Comparison of ENCODE assay signal across 8 cellular contexts in genomic region chr19:47013041-47013517, GRCh38. TPM values are rescaled to one million over a fixed set of nuclear protein-coding genes. Genes with fewer than 3 reads are reported as not detected.
DNase-seq lines count a peak whose midpoint lies in the region; ATAC-seq, FAIRE-seq and TF ChIP-seq lines count a peak whose summit lies in the region.

No MANE protein-coding gene starts in this region.

- no CpG with 5 or more reads among the region's 16 CpGs for WGBS in trophoblast cell (ENCODE audit: extremely low coverage, insufficient coverage, insufficient read length)

- peak overlapping the region; percentile 42 for H4K8ac ChIP-seq in trophoblast cell (ENCODE audit: low read depth, low read length)

- peak; percentile 98 for TF ChIP-seq CTCF in DOHH2 (IDR thresholded peaks at IDR 0.05; ENCODE audit: low read depth, low read length, poor library complexity, severe bottlenecking)

- H2AFZ ChIP-seq in trophoblast cell (ENCODE audit: insufficient read depth, low read length, poor library complexity): no peak overlapping the region

- no peak overlapping the region for H4K91ac ChIP-seq in trophoblast cell (ENCODE audit: low read depth, low read length)

- H3K36me3 ChIP-seq in DOHH2 (ENCODE audit: control insufficient read depth, low read length) (no peaks in the 10 kb centered on the region), SJCRH30 (no peaks in the 10 kb centered on the region), trophoblast cell (ENCODE audit: control insufficient read depth in 1 of 2, insufficient read depth in 2 of 2, low read length in 2 of 2) (no peaks in the 10 kb centered on the region)

- no peak overlapping the region for H2AK5ac ChIP-seq in trophoblast cell (ENCODE audit: low read length)

- FAIRE-seq in urothelium cell line (lab: Jason Lieb, UNC): peak; percentile 86

- no peak overlapping the region for H3K14ac ChIP-seq in trophoblast cell (ENCODE audit: low read length)

- H3K27me3 ChIP-seq in DOHH2 (ENCODE audit: control insufficient read depth, low read length) (peaks cover 3% of the 10 kb centered on the region; the same call in 1 of the 2 replicates), SJCRH30 (0 out of 2 replicates have a peak, but pooled peaks cover 4% of the 10 kb centered on the region), trophoblast cell (ENCODE audit: insufficient read depth, low read length) (no peaks in the 10 kb centered on the region)

- no peak overlapping the region for H3K4me3 ChIP-seq in DOHH2 (ENCODE audit: low read length)
- H3K4me3 ChIP-seq in SJCRH30: no peak overlapping the region; the same call in 1 of the 2 replicates
- no peak overlapping the region for H3K4me3 ChIP-seq in trophoblast cell (ENCODE audit: low read depth, low read length)

- H3K9ac ChIP-seq in trophoblast cell (ENCODE audit: low read length): no peak overlapping the region

- no peaks in the 10 kb centered on the region for H4K20me1 ChIP-seq in DOHH2 (ENCODE audit: control insufficient read depth, insufficient read depth, low read depth, low read length)

- DNase-seq in LHCN-M2 (ENCODE audit: low read depth) (peak; percentile 62), SJCRH30 (peak; percentile 81 to 90), globus pallidus (ENCODE audit: low spot score) (peak; percentile 68), trophoblast cell (peak; percentile 75 to 87), urothelium cell line (ENCODE audit: low spot score) (peak; percentile 90)
- peak; percentile 11 to 54 (median 40) for DNase-seq in activated naive CD4-positive, alpha-beta T cell (lab: John Stamatoyannopoulos, UW)

- H3K9me2 ChIP-seq in DOHH2 (replicated peaks; ENCODE audit: control insufficient read depth, low read length): no peaks in the 10 kb centered on the region

- H3K27ac ChIP-seq in DOHH2 (ENCODE audit: low read depth, low read length): no peak overlapping the region
- no peak overlapping the region for H3K27ac ChIP-seq in SJCRH30
- H3K27ac ChIP-seq in trophoblast cell (ENCODE audit: low read depth, low read length): no peak overlapping the region

- H3K9me3 ChIP-seq in DOHH2 (ENCODE audit: control insufficient read depth, insufficient read depth, low read length): no peaks in the 10 kb centered on the region
- H3K9me3 ChIP-seq in SJCRH30 (replicated peaks): no peaks in the 10 kb centered on the region
- no peaks in the 10 kb centered on the region for H3K9me3 ChIP-seq in trophoblast cell (ENCODE audit: insufficient read depth, low read depth, low read length)

- H3K4me1 ChIP-seq in DOHH2 (ENCODE audit: control insufficient read depth, low read length) (peaks cover 4% of the 10 kb centered on the region), SJCRH30 (peaks cover 6% of the 10 kb centered on the region), trophoblast cell (ENCODE audit: control insufficient read depth in 1 of 2, insufficient read depth in 2 of 2, low read length in 2 of 2) (no peaks in the 10 kb centered on the region)

- H2BK120ac ChIP-seq in trophoblast cell (ENCODE audit: insufficient read depth, low read length, poor library complexity): no peak overlapping the region

- peak overlapping the region; percentile 24 for H3K4me2 ChIP-seq in DOHH2 (ENCODE audit: low read length)
- no peak overlapping the region for H3K4me2 ChIP-seq in trophoblast cell (ENCODE audit: low read length)

- H2BK5ac ChIP-seq in trophoblast cell (ENCODE audit: low read depth, low read length, poor library complexity): no peak overlapping the region

- no peak overlapping the region for H4K12ac ChIP-seq in trophoblast cell (ENCODE audit: low read depth, low read length)

- no peak for ATAC-seq in GM19395 (IDR thresholded peaks at IDR 0.05; ENCODE audit: unreplicated experiment)

- H3K23ac ChIP-seq in trophoblast cell (ENCODE audit: low read length): no peak overlapping the region

- no peaks in the 10 kb centered on the region for H3F3A ChIP-seq in DOHH2 (ENCODE audit: control insufficient read depth, insufficient read depth)

- H3K4ac ChIP-seq in trophoblast cell (ENCODE audit: low read depth, low read length): no peak overlapping the region

- H2BK12ac ChIP-seq in trophoblast cell (ENCODE audit: low read length): no peak overlapping the region

- H3K79me2 ChIP-seq in DOHH2 (ENCODE audit: control insufficient read depth, low read length): no peaks in the 10 kb centered on the region
- no peaks in the 10 kb centered on the region for H3K79me2 ChIP-seq in trophoblast cell (ENCODE audit: control insufficient read depth, insufficient read depth, low read length, poor library complexity)

- no peaks in the 10 kb centered on the region for H3K79me1 ChIP-seq in trophoblast cell (ENCODE audit: low read length)

- H3K18ac ChIP-seq in trophoblast cell (ENCODE audit: low read length): no peak overlapping the region

RNA-seq across cellular contexts. Expression of gene NPAS1, which starts 6.6 kb away (rescaled TPM):
- 1.0 and 1.9 TPM in 2 replicates for total RNA-seq in LHCN-M2 (2014; rRNA removed)
- polyA plus RNA-seq in LHCN-M2 (2012): 9.4 TPM
- total RNA-seq in SJCRH30 (2014; rRNA removed; shearing (Covaris generic)): not detected in 2 replicates
- polyA plus RNA-seq in trophoblast cell (2013): 0.43 and 0.53 TPM in 2 replicates

RNA-seq across cellular contexts. Expression of gene TMEM160, which starts 35.3 kb away (rescaled TPM):
- 62.9 and 76.3 TPM in 2 replicates for total RNA-seq in LHCN-M2 (2014; rRNA removed)
- 94.8 TPM for polyA plus RNA-seq in LHCN-M2 (2012)
- 22.6 and 28.8 TPM in 2 replicates for total RNA-seq in SJCRH30 (2014; rRNA removed; shearing (Covaris generic))
- polyA plus RNA-seq in trophoblast cell (2013): 32.3 and 35.7 TPM in 2 replicates

Comparison
In these comparisons a context has a peak if more than half of its experiments do, and no peak if none do; other contexts are left out.
1. DNase-seq: peak in every context shown above with its lines; median percentile 90 in urothelium cell line; 86 in SJCRH30; 81 in trophoblast cell; 68 in globus pallidus; 62 in LHCN-M2; 40 in activated naive CD4-positive, alpha-beta T cell.